Comparison of ENCODE assay signal across 8 cellular contexts in the genomic region with DNA sequence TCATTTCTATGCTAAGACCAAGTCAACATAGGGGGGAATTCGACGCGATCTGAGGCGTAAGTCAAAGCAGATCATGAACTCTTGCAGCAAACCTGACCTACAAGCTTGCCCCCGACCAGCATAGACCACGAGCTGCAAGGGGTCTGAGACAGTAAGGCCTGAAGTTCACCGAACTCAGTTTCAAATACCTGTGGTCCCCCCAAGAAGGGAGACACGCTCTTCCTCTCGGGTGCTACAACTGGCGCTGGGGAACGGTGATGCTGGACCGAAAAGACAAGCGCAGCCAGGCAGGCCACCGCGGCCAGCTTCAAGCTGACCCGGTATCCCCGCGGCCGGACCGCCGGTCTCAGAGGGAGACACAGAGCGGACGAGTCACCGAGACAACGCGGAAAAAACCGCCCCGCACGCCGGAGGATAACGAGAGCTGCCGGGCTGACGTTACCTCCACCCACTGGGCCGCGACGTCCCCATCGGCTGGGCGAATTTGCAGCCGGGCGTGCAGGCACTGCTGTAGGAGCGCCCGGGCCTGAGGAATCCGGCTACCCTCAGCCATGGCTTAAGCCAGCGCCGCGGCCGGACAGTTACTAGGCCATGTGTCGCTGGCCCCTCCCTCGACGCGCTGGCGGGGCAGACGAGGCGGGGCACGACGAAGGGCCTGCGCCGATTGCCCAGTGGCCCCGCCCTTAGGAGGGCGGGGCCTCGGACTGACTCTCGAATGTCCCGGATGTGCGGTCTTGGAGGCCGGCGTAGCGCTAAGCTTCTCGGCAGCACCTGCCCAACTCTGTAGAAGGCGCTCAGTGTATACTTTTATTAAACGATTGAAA. TPM values are rescaled to one million over a fixed set of nuclear protein-coding genes. Genes with fewer than 3 reads are reported as not detected.
A peak's percentile ranks its signal among the peaks of the same experiment; 100 is the strongest.
DNase-seq lines count a peak whose midpoint lies in the region; ATAC-seq, FAIRE-seq and TF ChIP-seq lines count a peak whose summit lies in the region.

A gene (minus strand): TSS at position 666 of the 824 bp plus-strand sequence. CDS start 113 bp downstream, at position 553.

- H3K79me2 ChIP-seq in OCI-LY3 (ENCODE audit: low read length), result peaks cover 25% of the 10 kb centered on the region
- peaks cover 3% of the 10 kb centered on the region for H3K79me2 ChIP-seq in endothelial cell of umbilical vein (ENCODE audit: control insufficient read depth, insufficient read depth, low read length)

- CTCF ChIA-PET in endothelial cell of umbilical vein (lab: Charles Lee), result interaction anchor here (0.6 to 1.6 kb wide), 6 partner anchors 9 to 798 kb away, joined by 3 to 7 read pairs (median 4); a partner anchor contains a TSS

- dilution Hi-C loops in endothelial cell of umbilical vein (cut with MboI; ENCODE audit: extremely low pct_ligation_motif_present, low sequenced_read_pairs), result no loop called here

- H3K9me3 ChIP-seq in OCI-LY3 (ENCODE audit: insufficient read depth, low read length), result no peaks in the 10 kb centered on the region
- H3K9me3 ChIP-seq in endothelial cell of umbilical vein (replicated peaks; ENCODE audit: control insufficient read depth, insufficient read depth, low read length), result no peaks in the 10 kb centered on the region
- no peaks in the 10 kb centered on the region for H3K9me3 ChIP-seq in mononuclear cell (ENCODE audit: low read depth, low read length)

- peak; percentile 99 for DNase-seq in DMS 273 (lab: John Stamatoyannopoulos, UW; ENCODE audit: unreplicated experiment)
- peak; percentile 99 for DNase-seq in HuH-7.5 (ENCODE audit: low spot score)
- peak; percentile 87 for DNase-seq in activated T-cell treated with anti-CD3 and anti-CD28 coated beads for 24 hours (ENCODE audit: low read depth)
- peak; percentile 95 for DNase-seq in endothelial cell of umbilical vein (ENCODE audit: low read depth, low spot score)
- DNase-seq in stimulated activated CD8-positive, alpha-beta memory T cell treated with anti-CD3 and anti-CD28 coated beads, Interleukin-4, amount 100 ng/mL, for 1 hour (ENCODE audit: low read depth in 2 of 2, low spot score in 1 of 2), result peak; percentile 85 to 87

- H3K27me3 ChIP-seq in OCI-LY3 (ENCODE audit: low read depth, low read length) (no peaks in the 10 kb centered on the region), endothelial cell of umbilical vein (ENCODE audit: control insufficient read depth in 2 of 2, insufficient read depth in 2 of 2, low read length in 2 of 2) (no peaks in the 10 kb centered on the region), mononuclear cell (ENCODE audit: insufficient read depth, low read length) (no peaks in the 10 kb centered on the region)

- POLR2A ChIA-PET in endothelial cell of umbilical vein (lab: Charles Lee), result interaction anchor here (1.3 kb wide), 1 partner anchor 36 kb away, joined by 15 read pairs; a partner anchor contains a TSS

- H3K36me3 ChIP-seq in OCI-LY3 (replicated peaks; ENCODE audit: low read depth, low read length) (peaks cover 4% of the 10 kb centered on the region), endothelial cell of umbilical vein (ENCODE audit: control insufficient read depth in 2 of 2, extremely low read depth in 1 of 2, insufficient read depth in 2 of 2, low read length in 2 of 2) (peaks cover 0 to 2% of the 10 kb centered on the region in 2 experiments)

- peak; percentile 88 for TF ChIP-seq POLR2A in endothelial cell of umbilical vein (IDR thresholded peaks at IDR 0.05; ENCODE audit: low read depth, low read length)

- no peaks in the 10 kb centered on the region for H3K9me1 ChIP-seq in endothelial cell of umbilical vein (replicated peaks; ENCODE audit: control insufficient read depth, extremely low read depth, insufficient read depth, low read length)

- H4K20me1 ChIP-seq in OCI-LY3 (ENCODE audit: insufficient read depth, low read length), result no peaks in the 10 kb centered on the region
- no peaks in the 10 kb centered on the region for H4K20me1 ChIP-seq in endothelial cell of umbilical vein (replicated peaks; ENCODE audit: control insufficient read depth, extremely low read depth, insufficient read depth, low read length)

- H3K4me2 ChIP-seq in OCI-LY3 (ENCODE audit: low read length), result peak within 1 kb of the TSS; percentile 88
- peak within 1 kb of the TSS; percentile 75 for H3K4me2 ChIP-seq in endothelial cell of umbilical vein (ENCODE audit: insufficient read depth, low read length)

- peak; percentile 96 for ATAC-seq in GM21526 (IDR thresholded peaks at IDR 0.05; ENCODE audit: low FRiP score, unreplicated experiment)

- intact Hi-C loops in endothelial cell of umbilical vein (cut with micrococcal nuclease), result loop anchor here (1.0 to 5.0 kb wide), 6 partner anchors 37 to 798 kb away; a partner anchor contains a TSS

- peak; percentile 53 for TF ChIP-seq CTCF in OCI-LY3 (IDR thresholded peaks at IDR 0.05; ENCODE audit: low read depth, low read length)
- TF ChIP-seq CTCF in endothelial cell of umbilical vein (IDR thresholded peaks at IDR 0.05; ENCODE audit: extremely low read depth in 1 of 2, insufficient read depth in 1 of 2, low read depth in 1 of 2, low read length in 2 of 2), result no peak

- H3K4me3 ChIP-seq in OCI-LY3 (ENCODE audit: low read length), result peak within 1 kb of the TSS; percentile 91
- H3K4me3 ChIP-seq in endothelial cell of umbilical vein (replicated peaks in 1 of 3; ENCODE audit: insufficient read depth in 1 of 3, low read depth in 1 of 3, low read length in 3 of 3), result peak within 1 kb of the TSS; percentile 34 to 64 (median 63)
- peak within 1 kb of the TSS; percentile 75 for H3K4me3 ChIP-seq in mononuclear cell (ENCODE audit: low read length)

- H3K27ac ChIP-seq in OCI-LY3 (ENCODE audit: low read length), result peak within 1 kb of the TSS; percentile 56
- H3K27ac ChIP-seq in endothelial cell of umbilical vein (ENCODE audit: insufficient read depth, low read depth, low read length), result peak within 1 kb of the TSS; percentile 70

- H3K9ac ChIP-seq in OCI-LY3 (ENCODE audit: low read length), result peak within 1 kb of the TSS; percentile 82
- peak within 1 kb of the TSS; percentile 76 for H3K9ac ChIP-seq in endothelial cell of umbilical vein (replicated peaks; ENCODE audit: extremely low read depth, insufficient read depth, low read length)

- peak within 1 kb of the TSS; percentile 88 for H2AFZ ChIP-seq in OCI-LY3 (ENCODE audit: low read depth, low read length)
- peak within 1 kb of the TSS; percentile 87 for H2AFZ ChIP-seq in endothelial cell of umbilical vein (ENCODE audit: low read depth, low read length)

- H3K4me1 ChIP-seq in OCI-LY3 (ENCODE audit: low read length) (peaks cover 10% of the 10 kb centered on the region), endothelial cell of umbilical vein (ENCODE audit: control insufficient read depth, extremely low read depth, insufficient read depth, low read length) (peaks cover 2% of the 10 kb centered on the region), mononuclear cell (ENCODE audit: insufficient read depth, low read length) (peaks cover 11% of the 10 kb centered on the region)

- BruUV-seq in endothelial cell of umbilical vein (replicated peaks; lab: Mats Ljungman, UMichigan), result TSS peak; percentile 86

- FAIRE-seq in endothelial cell of umbilical vein (lab: Jason Lieb, UNC), result peak; percentile 85

TF ChIP-seq in endothelial cell of umbilical vein, 7 proteins besides CTCF, POLR2A, EP300 and RAD21:
- TF ChIP-seq MYC (IDR thresholded peaks at IDR 0.05; ENCODE audit: low read depth, low read length) (no peak), JUN (IDR thresholded peaks at IDR 0.05; ENCODE audit: borderline replicate concordance, insufficient read depth, insufficient read length, low read depth) (no peak), FOS (IDR thresholded peaks at IDR 0.05; ENCODE audit: borderline replicate concordance, insufficient read depth, low read length) (no peak), POLR2AphosphoS5 (IDR thresholded peaks at IDR 0.05; ENCODE audit: insufficient read depth, low read depth, low read length) (peak; percentile 83), GATA2 (IDR thresholded peaks at IDR 0.05; ENCODE audit: insufficient read depth, insufficient read length, low read depth, low read length) (no peak), EZH2 (IDR thresholded peaks at IDR 0.05; ENCODE audit: borderline replicate concordance, low read depth, low read length, severe bottlenecking) (no peak)
- TF ChIP-seq, protein P1, sequence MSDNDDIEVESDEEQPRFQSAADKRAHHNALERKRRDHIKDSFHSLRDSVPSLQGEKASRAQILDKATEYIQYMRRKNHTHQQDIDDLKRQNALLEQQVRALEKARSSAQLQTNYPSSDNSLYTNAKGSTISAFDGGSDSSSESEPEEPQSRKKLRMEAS (IDR thresholded peaks at IDR 0.05; ENCODE audit: insufficient read depth, insufficient read length), result peak; percentile 46

RNA-seq across cellular contexts. Expression of the gene that starts here (rescaled TPM):
- 10.8 and 14.4 TPM in 2 replicates for total RNA-seq in endothelial cell of umbilical vein
- 9.2 and 10.1 TPM in 2 replicates for polyA plus RNA-seq in endothelial cell of umbilical vein
- polyA plus RNA-seq in endothelial cell of umbilical vein (2011; cell fraction: cytosol; rRNA removed), result 10.4 and 10.7 TPM in 2 replicates
- 4.4 and 7.0 TPM in 2 replicates for polyA plus RNA-seq in endothelial cell of umbilical vein (2011; cell fraction: nucleus; rRNA removed)
- 6.1 and 10.7 TPM in 2 replicates for polyA plus RNA-seq in endothelial cell of umbilical vein (2012)
- 6.5 and 8.6 TPM in 2 replicates for polyA minus RNA-seq in endothelial cell of umbilical vein
- 13.0 TPM for polyA minus RNA-seq in endothelial cell of umbilical vein (2011; cell fraction: cytosol; rRNA and poly(A)+ RNA removed)
- polyA minus RNA-seq in endothelial cell of umbilical vein (2011; cell fraction: nucleus; rRNA and poly(A)+ RNA removed), result 4.0 and 4.4 TPM in 2 replicates
- 10.0 TPM for total RNA-seq in mononuclear cell

Comparison
In these comparisons a context has a peak if more than half of its experiments do, and no peak if none do; other contexts are left out.
1. Peak in every context shown above with its lines: DNase-seq, ATAC-seq, H3K4me3 ChIP-seq and H3K27ac ChIP-seq.